Comparison of ENCODE assay signal across 13 cellular contexts in the genomic region with DNA sequence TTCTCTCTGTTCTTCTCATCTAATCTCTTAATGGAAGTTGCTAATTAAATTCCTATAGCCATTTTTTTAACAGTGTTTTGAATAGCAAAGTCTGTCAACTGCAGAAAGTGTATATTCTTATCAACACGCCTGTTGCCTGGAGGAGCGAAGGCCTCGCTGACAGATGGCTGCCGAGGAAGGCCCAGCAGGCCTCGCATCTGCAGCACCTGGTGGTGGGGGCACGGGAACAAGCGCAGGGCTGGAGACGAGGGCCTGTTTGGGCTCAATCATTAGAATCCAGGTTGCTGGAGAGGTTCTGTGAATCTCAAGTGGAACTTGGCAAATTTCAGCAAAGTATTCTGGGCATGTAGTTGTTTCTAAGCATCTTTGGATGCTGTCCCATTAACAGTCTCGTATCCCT.
DNase-seq lines count a peak whose midpoint lies in the region; ATAC-seq and TF ChIP-seq lines count a peak whose summit lies in the region.
"Had no signal": no experiment of that assay in that cellular context is flagged by ENCODE, and none has a peak within 500 bp of the region (broad histone marks: within the 10 kb centered on the region; RNA-seq: fewer than 3 reads in every experiment).

No MANE protein-coding gene starts in this region.

- no peaks in the 10 kb centered on the region for H3K27me3 ChIP-seq in GM23338 (ENCODE audit: insufficient read depth)
- no peaks in the 10 kb centered on the region for H3K27me3 ChIP-seq in mesendoderm (ENCODE audit: insufficient read depth, low read length, poor library complexity)

- no peak overlapping the region for H2AK5ac ChIP-seq in mesendoderm (ENCODE audit: low read length)

- H3K27ac Mint-ChIP-seq in GM23338 (0 out of 2 replicates have a peak overlapping the region, but pooled peaks have one; percentile 18), WTC11 (no peak overlapping the region)
- H3K27ac Mint-ChIP-seq: B cell; CD4-positive, alpha-beta memory T cell; IgD-negative memory B cell had no signal

- H2AFZ ChIP-seq in GM23338, result no peak overlapping the region

- H2BK15ac ChIP-seq in mesendoderm (replicated peaks; ENCODE audit: low read depth), result no peak overlapping the region

- H3K9ac ChIP-seq in mesendoderm (ENCODE audit: low read length), result no peak overlapping the region

- no peak overlapping the region for H3K4me3 Mint-ChIP-seq in GM23338
- H3K4me3 Mint-ChIP-seq in WTC11, result no peak overlapping the region
- H3K4me3 Mint-ChIP-seq: B cell; CD4-positive, alpha-beta memory T cell; IgD-negative memory B cell had no signal

- no peak overlapping the region for H4K8ac ChIP-seq in mesendoderm (ENCODE audit: low read depth, low read length)

- no peaks in the 10 kb centered on the region for H3K79me1 ChIP-seq in mesendoderm (ENCODE audit: low read length)

- H3K4me1 Mint-ChIP-seq in GM23338 (peaks cover 35% of the 10 kb centered on the region), WTC11 (peaks cover 27% of the 10 kb centered on the region)
- H3K4me1 Mint-ChIP-seq: B cell; CD4-positive, alpha-beta memory T cell; IgD-negative memory B cell had no signal

- DNase-seq in GM23338 (ENCODE audit: low spot score) (no peak), NCI-H2171 treated with DMSO at 0.1 percent for 48 hours (lab: John Stamatoyannopoulos, UW) (peak; percentile 75), WTC11 (ENCODE audit: low spot score) (no peak), mesendoderm (peak; percentile 17), CD1c-positive myeloid dendritic cell (ENCODE audit: extremely low spot score) (no peak), mesenteric fat pad (ENCODE audit: low spot score) (no peak)
- DNase-seq in stimulated activated CD4-positive, alpha-beta T cell treated with anti-CD3 and anti-CD28 coated beads, Interleukin-2, amount 100 ng/mL, for 24 hours, result no peak
- DNase-seq: C1 segment of cervical spinal cord; CD4-positive, alpha-beta memory T cell; COR-L47; GF-D8 had no signal

- no peak overlapping the region for H2BK120ac ChIP-seq in mesendoderm (ENCODE audit: low read depth, low read length)

- no peak for TF ChIP-seq CTCF in GM23338 (conservative IDR thresholded peaks at IDR 0.05; ENCODE audit: low read depth in 2 of 2)
- no peak for TF ChIP-seq CTCF in WTC11 (IDR thresholded peaks at IDR 0.05)

- H4K5ac ChIP-seq in mesendoderm (ENCODE audit: low read length), result no peak overlapping the region

- H3K27ac ChIP-seq in GM23338 (ENCODE audit: low read depth) (no peak overlapping the region), mesendoderm (ENCODE audit: low read depth, low read length) (no peak overlapping the region)

- H3K9me3 Mint-ChIP-seq in GM23338, result no peaks in the 10 kb centered on the region
- H3K9me3 Mint-ChIP-seq in WTC11, result no peaks in the 10 kb centered on the region
- H3K9me3 Mint-ChIP-seq: CD4-positive, alpha-beta memory T cell; IgD-negative memory B cell had no signal

- no peaks in the 10 kb centered on the region for H3K9me2 ChIP-seq in GM23338 (ENCODE audit: insufficient read depth)

- WGBS in mesendoderm (ENCODE audit: extremely low coverage, insufficient coverage, low lambda C conversion rate), result no CpG with 5 or more reads among the region's 9 CpGs

- H3K56ac ChIP-seq in mesendoderm (ENCODE audit: low read length), result no peak overlapping the region

- ATAC-seq in GM23338 (peak; percentile 54; the same call in 2 of the 3 replicates), WTC11 (peak; percentile 46; the same call in 1 of the 2 replicates)

- H3K36me3 ChIP-seq in GM23338 (ENCODE audit: insufficient read depth) (no peaks in the 10 kb centered on the region), mesendoderm (ENCODE audit: control insufficient read depth, insufficient read depth, low read length) (no peaks in the 10 kb centered on the region)

- H3K4me3 ChIP-seq in GM23338 (no peak overlapping the region), mesendoderm (ENCODE audit: low read length) (no peak overlapping the region)

- H2BK5ac ChIP-seq in mesendoderm (ENCODE audit: low read length), result no peak overlapping the region

- H3F3A ChIP-seq in GM23338 (replicated peaks; ENCODE audit: low read depth), result no peaks in the 10 kb centered on the region

- H3K27me3 Mint-ChIP-seq in GM23338 (ENCODE audit: insufficient read depth, low read depth, poor library complexity) (peaks cover 2% of the 10 kb centered on the region), WTC11 (ENCODE audit: low read depth) (no peaks in the 10 kb centered on the region)

- no peak overlapping the region for H3K18ac ChIP-seq in mesendoderm (ENCODE audit: low read length)

- H3K23ac ChIP-seq in mesendoderm (ENCODE audit: low read length), result no peak overlapping the region

- H3K4me1 ChIP-seq in GM23338 (ENCODE audit: insufficient read depth), result peaks cover 19% of the 10 kb centered on the region
- peaks cover 4% of the 10 kb centered on the region for H3K4me1 ChIP-seq in mesendoderm (ENCODE audit: control insufficient read depth, low read depth, low read length)

- H3K4ac ChIP-seq in mesendoderm (ENCODE audit: low read depth, low read length), result no peak overlapping the region

- CTCF ChIA-PET in WTC11 (lab: Charles Lee), result no interaction called here

- no peaks in the 10 kb centered on the region for H4K20me1 ChIP-seq in GM23338 (replicated peaks; ENCODE audit: insufficient read depth)

- H3K4me2 ChIP-seq in GM23338, result peak overlapping the region; percentile 39; the same call in 1 of the 2 replicates
- H3K4me2 ChIP-seq in mesendoderm (ENCODE audit: low read length), result no peak overlapping the region

- H3K79me2 ChIP-seq in GM23338 (replicated peaks; ENCODE audit: insufficient read depth) (no peaks in the 10 kb centered on the region), mesendoderm (ENCODE audit: control insufficient read depth, insufficient read depth, low read length) (no peaks in the 10 kb centered on the region)

- H3K36me3 Mint-ChIP-seq in GM23338 (ENCODE audit: low read depth) (no peaks in the 10 kb centered on the region), WTC11 (no peaks in the 10 kb centered on the region)
- H3K36me3 Mint-ChIP-seq: CD4-positive, alpha-beta memory T cell; IgD-negative memory B cell had no signal

- POLR2A ChIA-PET in WTC11 (lab: Charles Lee), result no interaction called here

TF ChIP-seq in WTC11, 78 proteins besides CTCF, POLR2A, EP300 and RAD21 (continues in another document):
- TF ChIP-seq ATF3 (CRISPR knock-in tag; conservative IDR thresholded peaks at IDR 0.05), result no peak
- no peak for TF ChIP-seq ZNF532 (CRISPR knock-in tag; IDR thresholded peaks at IDR 0.05; ENCODE audit: borderline replicate concordance)
- no peak for TF ChIP-seq FOXK1 (CRISPR knock-in tag; IDR thresholded peaks at IDR 0.05)
- TF ChIP-seq USF1 (CRISPR knock-in tag; IDR thresholded peaks at IDR 0.05), result no peak
- TF ChIP-seq NR3C1 (CRISPR knock-in tag; conservative IDR thresholded peaks at IDR 0.05; ENCODE audit: low read depth), result no peak
- TF ChIP-seq JUN (CRISPR knock-in tag; IDR thresholded peaks at IDR 0.05), result no peak
- TF ChIP-seq MXD4 (CRISPR knock-in tag; IDR thresholded peaks at IDR 0.05; ENCODE audit: borderline replicate concordance), result no peak
- TF ChIP-seq TP53 (CRISPR knock-in tag; IDR thresholded peaks at IDR 0.05), result no peak
- no peak for TF ChIP-seq RORB (CRISPR knock-in tag; IDR thresholded peaks at IDR 0.05)
- no peak for TF ChIP-seq ZNF232 (CRISPR knock-in tag; IDR thresholded peaks at IDR 0.05)
- TF ChIP-seq IRF1 (CRISPR knock-in tag; IDR thresholded peaks at IDR 0.05), result no peak

Comparison
In these comparisons a context has a peak if more than half of its experiments do, and no peak if none do; other contexts are left out.
1. DNase-seq: peak in NCI-H2171 treated with DMSO at 0.1 percent for 48 hours (single experiment) and mesendoderm (single experiment); none in GM23338 (single experiment), WTC11 (single experiment), CD1c-positive myeloid dendritic cell (single experiment), mesenteric fat pad (single experiment) and stimulated activated CD4-positive, alpha-beta T cell treated with anti-CD3 and anti-CD28 coated beads, Interleukin-2, amount 100 ng/mL, for 24 hours (0 of 2).